ENCODE assay signal across 22 cellular contexts in the genomic region with DNA sequence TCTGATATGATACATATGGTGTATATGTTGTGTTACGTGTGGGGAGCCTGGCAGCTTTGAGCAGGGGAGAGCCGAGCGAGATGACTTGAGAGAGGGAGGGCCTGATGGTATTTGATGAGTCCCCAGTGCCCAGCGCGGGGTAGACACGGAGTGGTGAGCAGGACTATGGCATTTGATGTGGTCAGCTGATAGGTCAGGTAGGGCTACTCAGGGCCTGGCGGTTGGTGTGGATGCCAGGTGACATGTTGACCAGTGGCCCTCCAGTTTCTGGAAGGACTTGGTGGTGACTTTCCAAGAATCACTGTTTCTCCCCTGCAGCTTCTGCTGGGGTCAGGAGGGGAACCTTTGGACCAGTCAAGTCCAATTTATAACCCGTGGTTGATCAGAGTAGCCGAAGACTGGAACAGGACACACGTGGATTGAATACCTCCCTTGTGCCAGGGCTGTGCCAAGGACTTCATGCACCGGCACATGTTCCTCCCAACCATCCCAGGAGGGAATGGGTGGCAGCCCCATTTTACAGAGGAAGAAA.
A peak's percentile ranks its signal among the peaks of the same experiment; 100 is the strongest.
DNase-seq lines count a peak whose midpoint lies in the region; ATAC-seq, FAIRE-seq and TF ChIP-seq lines count a peak whose summit lies in the region.
"Had no signal": no experiment of that assay in that cellular context is flagged by ENCODE, and none has a peak within 500 bp of the region (broad histone marks: within the 10 kb centered on the region; RNA-seq: fewer than 3 reads in every experiment).

No MANE protein-coding gene starts in this region.

- H4K20me1 ChIP-seq in HepG2 (ENCODE audit: insufficient read depth, low read length) = no peaks in the 10 kb centered on the region

- intact Hi-C loops in HepG2 (cut with micrococcal nuclease; ENCODE audit: unreplicated experiment) = no loop called here
- intact Hi-C loops in right lobe of liver (cut with DNase I) = no loop called here

- H2AFZ ChIP-seq in HepG2 (ENCODE audit: low read length) = no peak overlapping the region

- H3K36me3 Mint-ChIP-seq in chondrocyte (ENCODE audit: low read depth) (no peaks in the 10 kb centered on the region), neural crest cell (ENCODE audit: low read depth) (no peaks in the 10 kb centered on the region)
- H3K36me3 Mint-ChIP-seq in stimulated activated memory B cell treated with anti-CD40 and anti-IgM and Interleukin-4, amounts not matched to agents 10 μg/mL and 1 μg/mL and 100 μg/mL, for 72 hours = no peaks in the 10 kb centered on the region
- H3K36me3 Mint-ChIP-seq: IgD-negative memory B cell had no signal

- TF ChIP-seq RAD21 in HepG2 (CRISPR knock-in tag; IDR thresholded peaks at IDR 0.05) = no peak

- no TSS peak for BruUV-seq in HepG2 (replicated peaks; lab: Mats Ljungman, UMichigan)

- TF ChIP-seq POLR2A in HepG2 (IDR thresholded peaks at IDR 0.05; ENCODE audit: insufficient read depth in 1 of 2, low read depth in 2 of 2, low read length in 2 of 2) (no peak), right lobe of liver (IDR thresholded peaks at IDR 0.05) (no peak)

- in situ Hi-C loops in HepG2 (cut with HindIII; ENCODE audit: extremely low pct_ligation_motif_present, low pct_unique_long_range_greater_than_20kb) = no loop called here

- no peaks in the 10 kb centered on the region for H3K36me3 ChIP-seq in HepG2 (replicated peaks in 1 of 2; ENCODE audit: control insufficient read depth in 1 of 2, insufficient read depth in 2 of 2, low read length in 2 of 2)
- no peaks in the 10 kb centered on the region for H3K36me3 ChIP-seq in right lobe of liver
- H3K36me3 ChIP-seq in small intestine (ENCODE audit: control insufficient read depth in 2 of 2, insufficient read depth in 2 of 2, low read length in 2 of 2) = no peaks in the 10 kb centered on the region
- H3K36me3 ChIP-seq: BE2C had no signal

- H3K9me3 ChIP-seq in HepG2 (ENCODE audit: low read length) = no peaks in the 10 kb centered on the region
- no peaks in the 10 kb centered on the region for H3K9me3 ChIP-seq in right lobe of liver
- H3K9me3 ChIP-seq in small intestine (ENCODE audit: control insufficient read depth, low read depth) = no peaks in the 10 kb centered on the region
- H3K9me3 ChIP-seq: A549, BE2C had no signal

- TF ChIP-seq CTCF in HepG2 (CRISPR knock-in tag; IDR thresholded peaks at IDR 0.05) = no peak
- TF ChIP-seq CTCF in right lobe of liver (IDR thresholded peaks at IDR 0.05) = no peak
- no peak for TF ChIP-seq CTCF in chondrocyte (IDR thresholded peaks at IDR 0.05)
- TF ChIP-seq CTCF in neural crest cell (conservative IDR thresholded peaks at IDR 0.05) = no peak

- H3K4me2 ChIP-seq in HepG2 (ENCODE audit: low read depth, low read length) = no peak overlapping the region
- H3K4me2 ChIP-seq: A549 had no signal

- no peak for DNase-seq in HepG2 (ENCODE audit: low spot score)
- DNase-seq in right lobe of liver = no peak
- DNase-seq in chondrocyte (ENCODE audit: low spot score) = peak; percentile 83
- DNase-seq in neural crest cell (ENCODE audit: low read depth, low spot score) = no peak
- no peak for DNase-seq in activated naive CD4-positive, alpha-beta T cell (lab: John Stamatoyannopoulos, UW)
- DNase-seq in AG08396 (ENCODE audit: low spot score) = no peak
- no peak for DNase-seq in small intestine
- DNase-seq: BE2C; CD4-positive, alpha-beta T cell; COR-L47; DMS79; NCI-H1105 treated with DMSO at 0.1 percent for 48 hours; NCI-H2081; NCI-H2171; NCI-H446; NCI-H526; OCI-M1 had no signal

- H3K27me3 Mint-ChIP-seq in chondrocyte (ENCODE audit: low read depth) (no peaks in the 10 kb centered on the region), neural crest cell (ENCODE audit: low read depth) (no peaks in the 10 kb centered on the region)
- no peaks in the 10 kb centered on the region for H3K27me3 Mint-ChIP-seq in stimulated activated memory B cell treated with anti-CD40 and anti-IgM and Interleukin-4, amounts not matched to agents 10 μg/mL and 1 μg/mL and 100 μg/mL, for 72 hours
- H3K27me3 Mint-ChIP-seq: CD4-positive, alpha-beta T cell; IgD-negative memory B cell had no signal

- ATAC-seq in HepG2 (no peak), right lobe of liver (no peak)
- no peak for ATAC-seq in stimulated activated memory B cell treated with anti-CD40 and anti-IgM and Interleukin-4, amounts not matched to agents 10 μg/mL and 1 μg/mL and 100 μg/mL, for 72 hours

- TF ChIP-seq EP300 in HepG2 (IDR thresholded peaks at IDR 0.05; ENCODE audit: low read depth in 2 of 2, low read length in 2 of 2) = no peak
- TF ChIP-seq EP300 in HepG2 (CRISPR knock-in tag; IDR thresholded peaks at IDR 0.05; ENCODE audit: borderline replicate concordance) = no peak

- H3K27me3 ChIP-seq in HepG2 (ENCODE audit: control insufficient read depth in 1 of 2, insufficient read depth in 2 of 2, low read length in 2 of 2) (peaks cover 0 to 6% of the 10 kb centered on the region in 2 experiments; a peak in 1 of 5 replicates), right lobe of liver (no peaks in the 10 kb centered on the region), small intestine (ENCODE audit: control insufficient read depth in 2 of 2, insufficient read depth in 2 of 2, low read length in 2 of 2) (no peaks in the 10 kb centered on the region)
- H3K27me3 ChIP-seq: BE2C had no signal

- FAIRE-seq in HepG2 (lab: Jason Lieb, UNC) (no peak), small intestine (lab: Jason Lieb, UNC) (no peak)
- FAIRE-seq: A549, HTR-8/SVneo, RCC 7860 had no signal

- H3K27ac Mint-ChIP-seq in chondrocyte (ENCODE audit: unreplicated experiment) = no peak overlapping the region
- H3K27ac Mint-ChIP-seq in neural crest cell (ENCODE audit: unreplicated experiment) = peak overlapping the region; percentile 35
- H3K27ac Mint-ChIP-seq in stimulated activated memory B cell treated with anti-CD40 and anti-IgM and Interleukin-4, amounts not matched to agents 10 μg/mL and 1 μg/mL and 100 μg/mL, for 72 hours = peak overlapping the region; percentile 15
- H3K27ac Mint-ChIP-seq: CD4-positive, alpha-beta T cell; IgD-negative memory B cell had no signal

- 43% methylated on average over 10 of the region's 11 CpGs for WGBS in HepG2 (ENCODE audit: low lambda C conversion rate)
- WGBS in right lobe of liver (ENCODE audit: insufficient coverage, low coverage, low lambda C conversion rate, missing lambda C conversion rate) = 87% methylated on average over 7 of the region's 11 CpGs
- WGBS in small intestine, 3 donors = 79 to 84% (median 80%) methylated on average over 11 of the region's 11 CpGs

- H3K27ac ChIP-seq in HepG2 (ENCODE audit: extremely low read length, insufficient read depth, low read length) = no peak overlapping the region
- no peak overlapping the region for H3K27ac ChIP-seq in right lobe of liver
- H3K27ac ChIP-seq in small intestine (ENCODE audit: low read depth in 1 of 2, low read length in 1 of 2) = no peak overlapping the region
- H3K27ac ChIP-seq: A549 had no signal

- H3K79me2 ChIP-seq in HepG2 (ENCODE audit: insufficient read depth, low read length) = no peaks in the 10 kb centered on the region

- no peak overlapping the region for H3K4me3 Mint-ChIP-seq in chondrocyte (ENCODE audit: unreplicated experiment)
- no peak overlapping the region for H3K4me3 Mint-ChIP-seq in neural crest cell
- no peak overlapping the region for H3K4me3 Mint-ChIP-seq in stimulated activated memory B cell treated with anti-CD40 and anti-IgM and Interleukin-4, amounts not matched to agents 10 μg/mL and 1 μg/mL and 100 μg/mL, for 72 hours
- H3K4me3 Mint-ChIP-seq: CD4-positive, alpha-beta T cell; IgD-negative memory B cell had no signal

- CTCF ChIA-PET in HepG2 (lab: Yijun Ruan, JAX; ENCODE audit: low intra/inter-chr PET ratio, low total read pairs) = no interaction called here

- no peak overlapping the region for H3K9ac ChIP-seq in HepG2 (ENCODE audit: insufficient read depth, low read depth, low read length)

- peaks cover 93% of the 10 kb centered on the region for H3K4me1 ChIP-seq in HepG2 (ENCODE audit: insufficient read depth, low read length)
- peaks cover 5 to 42% (median 20%) of the 10 kb centered on the region in 4 donors for H3K4me1 ChIP-seq in right lobe of liver
- no peaks in the 10 kb centered on the region for H3K4me1 ChIP-seq in small intestine (ENCODE audit: control insufficient read depth in 2 of 2, insufficient read depth in 1 of 2, low read depth in 1 of 2, low read length in 1 of 2)
- H3K4me1 ChIP-seq: A549 had no signal

- H3K4me1 Mint-ChIP-seq in chondrocyte (ENCODE audit: low read depth) (peaks cover 47% of the 10 kb centered on the region), neural crest cell (peaks cover 57% of the 10 kb centered on the region)
- H3K4me1 Mint-ChIP-seq in stimulated activated memory B cell treated with anti-CD40 and anti-IgM and Interleukin-4, amounts not matched to agents 10 μg/mL and 1 μg/mL and 100 μg/mL, for 72 hours = peaks cover 41% of the 10 kb centered on the region

- no peaks in the 10 kb centered on the region for H3K9me3 Mint-ChIP-seq in chondrocyte (ENCODE audit: low read depth)
- H3K9me3 Mint-ChIP-seq in neural crest cell = no peaks in the 10 kb centered on the region
- H3K9me3 Mint-ChIP-seq in stimulated activated memory B cell treated with anti-CD40 and anti-IgM and Interleukin-4, amounts not matched to agents 10 μg/mL and 1 μg/mL and 100 μg/mL, for 72 hours = no peaks in the 10 kb centered on the region
- H3K9me3 Mint-ChIP-seq: CD4-positive, alpha-beta T cell; IgD-negative memory B cell had no signal

- POLR2A ChIA-PET in HepG2 (lab: Yijun Ruan, JAX) = interaction anchor here (0.8 kb wide), 1 partner anchor 38 kb away, joined by 3 read pairs; no protein-coding TSS in a partner anchor

- H3K4me3 ChIP-seq in HepG2 (replicated peaks in 1 of 3; ENCODE audit: insufficient read depth in 1 of 3, low read depth in 2 of 3, low read length in 3 of 3) = no peak overlapping the region
- H3K4me3 ChIP-seq in right lobe of liver = no peak overlapping the region
- H3K4me3 ChIP-seq in small intestine (ENCODE audit: low read depth in 1 of 2, low read length in 2 of 2) = no peak overlapping the region
- H3K4me3 ChIP-seq: A549 had no signal

TF ChIP-seq in HepG2, 621 proteins besides CTCF, POLR2A, EP300 and RAD21:
- TF ChIP-seq, protein P1, sequence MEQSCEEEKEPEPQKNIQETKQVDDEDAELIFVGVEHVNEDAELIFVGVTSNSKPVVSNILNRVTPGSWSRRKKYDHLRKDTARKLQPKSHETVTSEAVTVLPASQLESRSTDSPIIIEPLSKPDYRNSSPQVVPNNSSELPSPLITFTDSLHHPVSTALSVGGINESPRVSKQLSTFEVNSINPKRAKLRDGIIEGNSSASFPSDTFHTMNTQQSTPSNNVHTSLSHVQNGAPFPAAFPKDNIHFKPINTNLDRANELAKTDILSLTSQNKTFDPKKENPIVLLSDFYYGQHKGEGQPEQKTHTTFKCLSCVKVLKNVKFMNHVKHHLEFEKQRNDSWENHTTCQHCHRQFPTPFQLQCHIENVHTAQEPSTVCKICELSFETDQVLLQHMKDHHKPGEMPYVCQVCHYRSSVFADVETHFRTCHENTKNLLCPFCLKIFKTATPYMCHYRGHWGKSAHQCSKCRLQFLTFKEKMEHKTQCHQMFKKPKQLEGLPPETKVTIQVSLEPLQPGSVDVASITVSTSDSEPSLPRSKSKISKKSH (CRISPR knock-in tag; IDR thresholded peaks at IDR 0.05; ENCODE audit: borderline replicate concordance) = no peak
- peak; percentile 41; the same call in 1 of the 2 replicates for TF ChIP-seq BCL6 (CRISPR knock-in tag; IDR thresholded peaks at IDR 0.05)
- 0 out of 2 replicates have a peak, but pooled peaks have one; percentile 25 for TF ChIP-seq ZNF629 (CRISPR knock-in tag; conservative IDR thresholded peaks at IDR 0.05)
